Comparison of ENCODE assay signal across 9 cellular contexts in the genomic region with DNA sequence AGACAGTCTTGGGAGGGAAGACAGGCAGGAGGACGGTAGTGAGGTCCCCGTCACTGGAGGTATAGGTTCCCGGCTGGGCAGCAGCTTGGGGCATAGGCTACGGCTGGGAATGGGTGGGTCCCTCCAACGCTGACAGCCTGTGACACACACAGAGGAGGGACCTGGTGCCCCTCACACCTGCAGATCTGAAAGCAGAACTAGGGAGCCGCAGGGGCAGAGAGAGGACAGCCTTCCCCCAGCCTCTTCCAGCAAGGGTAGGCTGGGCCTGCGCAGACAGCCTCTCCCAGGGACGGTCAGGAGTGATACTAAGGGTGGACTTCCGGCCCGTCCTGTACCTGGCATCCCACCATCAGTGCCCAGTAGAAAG. TPM values are rescaled to one million over a fixed set of nuclear protein-coding genes. Genes with fewer than 3 reads are reported as not detected.
DNase-seq lines count a peak whose midpoint lies in the region; ATAC-seq, FAIRE-seq and TF ChIP-seq lines count a peak whose summit lies in the region.
"Had no signal": no experiment of that assay in that cellular context is flagged by ENCODE, and none has a peak within 500 bp of the region (broad histone marks: within the 10 kb centered on the region; RNA-seq: fewer than 3 reads in every experiment).

No MANE protein-coding gene starts in this region.

- H3K4me1 ChIP-seq in CD4-positive, CD25-positive, alpha-beta regulatory T cell (ENCODE audit: control insufficient read depth, insufficient read depth, low read length, poor library complexity, severe bottlenecking), result peaks cover 27% of the 10 kb centered on the region
- peaks cover 0 to 1% (median 0%) of the 10 kb centered on the region in 4 experiments; a peak in 1 of 7 replicates for H3K4me1 ChIP-seq in H1 (replicated peaks in 1 of 4; ENCODE audit: control insufficient read depth in 3 of 4, insufficient read depth in 4 of 4, low read length in 3 of 4)

- no peak overlapping the region for H4K91ac ChIP-seq in H1 (replicated peaks; ENCODE audit: insufficient read length, low read length)

- no peak overlapping the region for H3K4me3 ChIP-seq in CD4-positive, CD25-positive, alpha-beta regulatory T cell (ENCODE audit: low read depth, low read length)
- no peak overlapping the region for H3K4me3 ChIP-seq in H1 (ENCODE audit: extremely low read depth in 1 of 4, insufficient read depth in 2 of 4, low read depth in 3 of 4, low read length in 4 of 4)
- H3K4me3 ChIP-seq: PC-9 had no signal

- no peak overlapping the region for H3K14ac ChIP-seq in H1 (ENCODE audit: insufficient read length)

- H3K4ac ChIP-seq in H1 (replicated peaks; ENCODE audit: insufficient read length, low read depth, low read length), result no peak overlapping the region

- H3K4me3 Mint-ChIP-seq in CD4-positive, CD25-positive, alpha-beta regulatory T cell, result no peak overlapping the region
- H3K4me3 Mint-ChIP-seq in activated CD4-positive, alpha-beta T cell treated with anti-CD3 and anti-CD28 coated beads for 36 hours, result no peak overlapping the region

- no peaks in the 10 kb centered on the region for H3K9me3 Mint-ChIP-seq in CD4-positive, CD25-positive, alpha-beta regulatory T cell
- H3K9me3 Mint-ChIP-seq in activated CD4-positive, alpha-beta T cell treated with anti-CD3 and anti-CD28 coated beads for 36 hours (ENCODE audit: low read depth), result no peaks in the 10 kb centered on the region

- H3K23ac ChIP-seq in H1 (ENCODE audit: insufficient read length), result no peak overlapping the region

- no peak overlapping the region for H3K4me2 ChIP-seq in H1 (ENCODE audit: insufficient read depth in 1 of 2, low read depth in 2 of 2, low read length in 2 of 2)
- H3K4me2 ChIP-seq: PC-9 had no signal

- H4K8ac ChIP-seq in H1 (ENCODE audit: extremely low read depth, insufficient read depth, low read length), result no peak overlapping the region

- intact Hi-C loops in activated CD4-positive, alpha-beta T cell treated with anti-CD3 and anti-CD28 coated beads for 36 hours (cut with DNase I, micrococcal nuclease), result loop anchor here (1.0 to 5.0 kb wide), 7 partner anchors 48 to 348 kb away; a partner anchor contains a TSS

- POLR2A ChIA-PET in H1 (lab: Charles Lee; ENCODE audit: partially characterized antibody), result interaction anchor here (1.4 kb wide), 1 partner anchor 24 kb away, joined by 3 read pairs; no protein-coding TSS in a partner anchor
- POLR2A ChIA-PET in activated CD4-positive, alpha-beta T cell treated with anti-CD3 and anti-CD28 coated beads for 36 hours (lab: Charles Lee), result no interaction called here

- TF ChIP-seq RAD21 in H1 (IDR thresholded peaks at IDR 0.05 in 1 of 2, conservative IDR thresholded peaks at IDR 0.05 in 1 of 2; ENCODE audit: low read depth in 2 of 2, low read length in 2 of 2), result no peak

- DNase-seq in CD4-positive, CD25-positive, alpha-beta regulatory T cell, result no peak
- DNase-seq in H1 (ENCODE audit: low read depth in 1 of 2, low spot score in 2 of 2) (no peak), amygdala (lab: John Stamatoyannopoulos, UW) (no peak), DMS53 (lab: John Stamatoyannopoulos, UW) (no peak)
- DNase-seq in stimulated activated naive CD4-positive, alpha-beta T cell treated with Interleukin-2 at 50 U/mL for 16 hours (lab: John Stamatoyannopoulos, UW), result no peak
- DNase-seq in activated CD4-positive, alpha-beta T cell treated with anti-CD3 and anti-CD28 coated beads for 36 hours, result no peak

- H3K56ac ChIP-seq in H1 (replicated peaks; ENCODE audit: insufficient read length, low read depth, low read length), result no peak overlapping the region

- no peak overlapping the region for H4K5ac ChIP-seq in H1 (ENCODE audit: insufficient read length, low read depth, low read length)

- no peaks in the 10 kb centered on the region for H3K79me1 ChIP-seq in H1 (ENCODE audit: low read depth, low read length)

- no peaks in the 10 kb centered on the region for H3K23me2 ChIP-seq in H1 (ENCODE audit: low read depth, low read length)

- no peaks in the 10 kb centered on the region for H3K36me3 ChIP-seq in CD4-positive, CD25-positive, alpha-beta regulatory T cell (ENCODE audit: control insufficient read depth, insufficient read depth, low read length)
- H3K36me3 ChIP-seq in H1 (ENCODE audit: control insufficient read depth in 2 of 4, insufficient read depth in 4 of 4, low read length in 3 of 4), result no peaks in the 10 kb centered on the region

- H2AK5ac ChIP-seq in H1 (ENCODE audit: low read depth, low read length), result no peak overlapping the region

- no peak for TF ChIP-seq EP300 in H1 (IDR thresholded peaks at IDR 0.05; ENCODE audit: borderline replicate concordance in 1 of 2, low read depth in 2 of 2, low read length in 2 of 2)

- H3K27ac ChIP-seq in CD4-positive, CD25-positive, alpha-beta regulatory T cell (ENCODE audit: insufficient read depth, low read length, poor library complexity, severe bottlenecking), result no peak overlapping the region
- H3K27ac ChIP-seq in H1 (ENCODE audit: low read depth, low read length), result no peak overlapping the region
- H3K27ac ChIP-seq: PC-9 had no signal

- no peak overlapping the region for H2BK120ac ChIP-seq in H1 (replicated peaks; ENCODE audit: low read depth, low read length)

- peak overlapping the region in 2 of 3 donors; percentile 75 to 80 for H3K27ac Mint-ChIP-seq in CD4-positive, CD25-positive, alpha-beta regulatory T cell
- H3K27ac Mint-ChIP-seq in activated CD4-positive, alpha-beta T cell treated with anti-CD3 and anti-CD28 coated beads for 36 hours, result no peak overlapping the region

- H3K27me3 ChIP-seq in CD4-positive, CD25-positive, alpha-beta regulatory T cell (ENCODE audit: control insufficient read depth, insufficient read depth, low read length), result no peaks in the 10 kb centered on the region
- no peaks in the 10 kb centered on the region for H3K27me3 ChIP-seq in H1 (replicated peaks in 1 of 4; ENCODE audit: control insufficient read depth in 3 of 4, extremely low read depth in 1 of 4, insufficient read depth in 3 of 4, low read length in 3 of 4)

- H3K18ac ChIP-seq in H1 (ENCODE audit: extremely low read depth, low read length), result no peak overlapping the region

- no peaks in the 10 kb centered on the region for H3K36me3 Mint-ChIP-seq in CD4-positive, CD25-positive, alpha-beta regulatory T cell
- H3K36me3 Mint-ChIP-seq in activated CD4-positive, alpha-beta T cell treated with anti-CD3 and anti-CD28 coated beads for 36 hours (ENCODE audit: low read depth), result no peaks in the 10 kb centered on the region

- CTCF ChIA-PET in H1 (lab: Charles Lee; ENCODE audit: partially characterized antibody), result interaction anchor here (0.5 to 7.4 kb wide), 52 partner anchors 10 to 1546 kb away, joined by 3 to 96 read pairs (median 4); a partner anchor contains a TSS
- CTCF ChIA-PET in activated CD4-positive, alpha-beta T cell treated with anti-CD3 and anti-CD28 coated beads for 36 hours (lab: Charles Lee), result interaction anchor here (0.7 to 4.3 kb wide), 29 partner anchors 9 to 262 kb away, joined by 3 to 61 read pairs (median 5); a partner anchor contains a TSS

- no peak overlapping the region for H3K9ac ChIP-seq in H1 (replicated peaks in 1 of 4; ENCODE audit: extremely low read depth in 1 of 4, low read depth in 3 of 4, low read length in 3 of 4)

- no peak for FAIRE-seq in H1 (lab: Jason Lieb, UNC)

- H2BK12ac ChIP-seq in H1 (ENCODE audit: low read depth, low read length), result no peak overlapping the region

- no peak for TF ChIP-seq CTCF in H1 (IDR thresholded peaks at IDR 0.05; ENCODE audit: control extremely low read depth in 1 of 3, insufficient read depth in 1 of 3, low read depth in 1 of 3, low read length in 3 of 3)

- H4K20me1 ChIP-seq in H1 (replicated peaks in 1 of 2; ENCODE audit: control insufficient read depth in 1 of 2, insufficient read depth in 2 of 2, low read length in 2 of 2), result no peaks in the 10 kb centered on the region

- H2BK5ac ChIP-seq in H1 (ENCODE audit: low read depth, low read length), result no peak overlapping the region

- no peak for TF ChIP-seq POLR2A in H1 (IDR thresholded peaks at IDR 0.05; ENCODE audit: control extremely low read depth in 1 of 2, low read depth in 2 of 2, low read length in 2 of 2)

- no peak for ATAC-seq in CD4-positive, CD25-positive, alpha-beta regulatory T cell (ENCODE audit: low read depth in 2 of 2)
- ATAC-seq in GM19438 (IDR thresholded peaks at IDR 0.05; ENCODE audit: low read depth, unreplicated experiment), result peak; percentile 53
- ATAC-seq in HG03571 (IDR thresholded peaks at IDR 0.05; ENCODE audit: unreplicated experiment), result peak; percentile 39
- no peak for ATAC-seq in activated CD4-positive, alpha-beta T cell treated with anti-CD3 and anti-CD28 coated beads for 36 hours

- H3K27me3 Mint-ChIP-seq in CD4-positive, CD25-positive, alpha-beta regulatory T cell, result no peaks in the 10 kb centered on the region
- no peaks in the 10 kb centered on the region for H3K27me3 Mint-ChIP-seq in activated CD4-positive, alpha-beta T cell treated with anti-CD3 and anti-CD28 coated beads for 36 hours

- peak overlapping the region; percentile 61; the same call in 1 of the 2 replicates for H2BK15ac ChIP-seq in H1 (ENCODE audit: low read length)

- 80% methylated on average over 10 of the region's 10 CpGs; no CpG with 5 or more reads in 1 of the 2 experiments for WGBS in H1 (ENCODE audit: extremely low coverage in 1 of 2, insufficient coverage in 1 of 2, insufficient read length in 1 of 2, insufficient replicate concordance in 2 of 2, low coverage in 1 of 2, low lambda C conversion rate in 2 of 2, missing lambda C conversion rate in 1 of 2), 2 experiments

- peak overlapping the region; percentile 74; the same call in 1 of the 2 replicates for H2AFZ ChIP-seq in H1 (ENCODE audit: low read length)
- H2AFZ ChIP-seq: PC-9 had no signal

- H3K9me3 ChIP-seq in CD4-positive, CD25-positive, alpha-beta regulatory T cell (ENCODE audit: control insufficient read depth in 2 of 2, low read length in 2 of 2), result no peaks in the 10 kb centered on the region
- H3K9me3 ChIP-seq in H1 (ENCODE audit: insufficient read depth in 2 of 2, low read depth in 1 of 2, low read length in 1 of 2), result no peaks in the 10 kb centered on the region

- H2BK20ac ChIP-seq in H1 (ENCODE audit: low read length), result no peak overlapping the region

- no peaks in the 10 kb centered on the region for H3K79me2 ChIP-seq in H1 (ENCODE audit: control insufficient read depth in 1 of 2, insufficient read depth in 2 of 2, low read length in 2 of 2)

- H3K4me1 Mint-ChIP-seq in CD4-positive, CD25-positive, alpha-beta regulatory T cell, result peaks cover 0 to 52% (median 23%) of the 10 kb centered on the region in 4 donors
- H3K4me1 Mint-ChIP-seq in activated CD4-positive, alpha-beta T cell treated with anti-CD3 and anti-CD28 coated beads for 36 hours, result peaks cover 51% of the 10 kb centered on the region

RNA-seq across cellular contexts. Expression of a gene that starts 2.0 kb away (rescaled TPM):
- total RNA-seq in CD4-positive, CD25-positive, alpha-beta regulatory T cell, result 2.3 TPM
- not detected for polyA plus RNA-seq in CD4-positive, CD25-positive, alpha-beta regulatory T cell
- 0.19 and 0.45 TPM in 2 replicates for total RNA-seq in H1 (2021; fragmentation: NEBNext Ultra II Directional; extraction: Animal tissue kit (Norgen Biotek cat#: 25700))
- 1.1 and 1.6 TPM in 2 replicates for polyA plus RNA-seq in H1 (2011; rRNA removed)
- polyA plus RNA-seq in H1 (2011; cell fraction: cytosol; rRNA removed), result 1.2 TPM
- polyA plus RNA-seq in H1 (2011; cell fraction: nucleus; rRNA removed), result 4.8 TPM
- 0.48 to 1.1 TPM (median 0.83 TPM) in 4 replicates for polyA plus RNA-seq in H1 (2012, experiment 1 of 2)
- polyA plus RNA-seq in H1 (2012, experiment 2 of 2), result 0.29 TPM
- polyA plus RNA-seq in H1 (2013, experiment 1 of 2), result 0.83 TPM
- 0.64 TPM for polyA plus RNA-seq in H1 (2013, experiment 2 of 2)
- 0.51 and 1.0 TPM in 2 replicates for polyA minus RNA-seq in H1 (2011; rRNA and poly(A)+ RNA removed)
- 0.66 TPM for polyA minus RNA-seq in H1 (2011; cell fraction: cytosol; rRNA and poly(A)+ RNA removed)
- polyA minus RNA-seq in H1 (2011; cell fraction: nucleus; rRNA and poly(A)+ RNA removed), result 1.1 TPM
- under 1 TPM; 0.72 to 0.89 TPM for total RNA-seq in activated CD4-positive, alpha-beta T cell treated with anti-CD3 and anti-CD28 coated beads for 36 hours
- total RNA-seq: PC-9 had no signal

RNA-seq across cellular contexts. Expression of a gene that starts 21.4 kb away (rescaled TPM):
- 3.2 TPM for total RNA-seq in CD4-positive, CD25-positive, alpha-beta regulatory T cell
- polyA plus RNA-seq in CD4-positive, CD25-positive, alpha-beta regulatory T cell, result under 1 TPM; 0.09 to 0.96 (median 0.72) TPM
- total RNA-seq in H1 (2021; fragmentation: NEBNext Ultra II Directional; extraction: Animal tissue kit (Norgen Biotek cat#: 25700)), result 7.6 and 8.5 TPM in 2 replicates
- 7.1 and 10.4 TPM in 2 replicates for polyA plus RNA-seq in H1 (2011; rRNA removed)
- polyA plus RNA-seq in H1 (2011; cell fraction: cytosol; rRNA removed), result 10.4 TPM
- polyA plus RNA-seq in H1 (2011; cell fraction: nucleus; rRNA removed), result 19.7 TPM
- polyA plus RNA-seq in H1 (2012, experiment 1 of 2), result 7.4 to 9.0 TPM (median 8.4 TPM) in 4 replicates
- polyA plus RNA-seq in H1 (2012, experiment 2 of 2), result 5.3 TPM
- 5.0 TPM for polyA plus RNA-seq in H1 (2013, experiment 1 of 2)
- polyA plus RNA-seq in H1 (2013, experiment 2 of 2), result 4.8 TPM
- polyA minus RNA-seq in H1 (2011; rRNA and poly(A)+ RNA removed), result 7.3 and 9.5 TPM in 2 replicates
- 5.0 TPM for polyA minus RNA-seq in H1 (2011; cell fraction: cytosol; rRNA and poly(A)+ RNA removed)
- polyA minus RNA-seq in H1 (2011; cell fraction: nucleus; rRNA and poly(A)+ RNA removed), result 7.9 TPM
- total RNA-seq in activated CD4-positive, alpha-beta T cell treated with anti-CD3 and anti-CD28 coated beads for 36 hours, result 1 to 10 TPM; 4.5 to 5.4 TPM

RNA-seq across cellular contexts. Expression of a gene that starts 49.9 kb away (rescaled TPM):
- 306 TPM for total RNA-seq in CD4-positive, CD25-positive, alpha-beta regulatory T cell
- 10 to 100 TPM; 33.5 to 49.2 (median 41.2) TPM for polyA plus RNA-seq in CD4-positive, CD25-positive, alpha-beta regulatory T cell
- total RNA-seq in H1 (2021; fragmentation: NEBNext Ultra II Directional; extraction: Animal tissue kit (Norgen Biotek cat#: 25700)), result 32.0 and 32.5 TPM in 2 replicates
- polyA plus RNA-seq in H1 (2011; rRNA removed), result 18.4 and 28.7 TPM in 2 replicates
- 17.3 TPM for polyA plus RNA-seq in H1 (2011; cell fraction: cytosol; rRNA removed)
- polyA plus RNA-seq in H1 (2011; cell fraction: nucleus; rRNA removed), result 53.0 TPM
- 15.4 to 27.6 TPM (median 23.1 TPM) in 4 replicates for polyA plus RNA-seq in H1 (2012, experiment 1 of 2)
- 16.2 TPM for polyA plus RNA-seq in H1 (2012, experiment 2 of 2)
- polyA plus RNA-seq in H1 (2013, experiment 1 of 2), result 40.2 TPM
- polyA plus RNA-seq in H1 (2013, experiment 2 of 2), result 37.1 TPM
- 12.7 and 14.2 TPM in 2 replicates for polyA minus RNA-seq in H1 (2011; rRNA and poly(A)+ RNA removed)
- polyA minus RNA-seq in H1 (2011; cell fraction: cytosol; rRNA and poly(A)+ RNA removed), result 13.9 TPM
- 22.1 TPM for polyA minus RNA-seq in H1 (2011; cell fraction: nucleus; rRNA and poly(A)+ RNA removed)
- 10 to 100 TPM; 92.6 to 98.3 TPM for total RNA-seq in activated CD4-positive, alpha-beta T cell treated with anti-CD3 and anti-CD28 coated beads for 36 hours

Comparison
In these comparisons a context has a peak if more than half of its experiments do, and no peak if none do; other contexts are left out.
1. ATAC-seq: peak in GM19438 (single experiment) and HG03571 (single experiment); none in CD4-positive, CD25-positive, alpha-beta regulatory T cell (0 of 2) and activated CD4-positive, alpha-beta T cell treated with anti-CD3 and anti-CD28 coated beads for 36 hours (single experiment).